1 cellular context compared by ENCODE assay signal in genomic region chr15:53034767-53035245, GRCh38.
A peak's percentile ranks its signal among the peaks of the same experiment; 100 is the strongest.
TF ChIP-seq lines count a peak whose summit lies in the region.

No MANE protein-coding gene starts in this region.

TF ChIP-seq in HepG2, 621 proteins besides CTCF, POLR2A, EP300 and RAD21 (continued from another document and continues in another):
- TF ChIP-seq HOXA9 (CRISPR knock-in tag; IDR thresholded peaks at IDR 0.05; ENCODE audit: borderline replicate concordance) (no peak), HIC2 (CRISPR knock-in tag; IDR thresholded peaks at IDR 0.05; ENCODE audit: low read depth) (peak; percentile 67; the same call in 1 of the 2 replicates), FOXP4 (CRISPR knock-in tag; IDR thresholded peaks at IDR 0.05) (peak; percentile 77), RORA (CRISPR knock-in tag; IDR thresholded peaks at IDR 0.05) (no peak), ZBTB33 (CRISPR knock-in tag; IDR thresholded peaks at IDR 0.05) (no peak), ZNF577 (CRISPR knock-in tag; IDR thresholded peaks at IDR 0.05; ENCODE audit: borderline replicate concordance, low read depth) (no peak), NR2F1 (CRISPR knock-in tag; IDR thresholded peaks at IDR 0.05) (peak; percentile 38 to 78; a peak in 3 of 4 replicates), JUN (CRISPR knock-in tag; IDR thresholded peaks at IDR 0.05) (no peak), ZEB1 (IDR thresholded peaks at IDR 0.05; ENCODE audit: insufficient replicate concordance, low read depth) (no peak), GFI1 (CRISPR knock-in tag; IDR thresholded peaks at IDR 0.05; ENCODE audit: borderline replicate concordance) (peak; percentile 48; the same call in 1 of the 2 replicates), HOMEZ (CRISPR knock-in tag; IDR thresholded peaks at IDR 0.05; ENCODE audit: low read depth) (peak; percentile 96), KAT2B (IDR thresholded peaks at IDR 0.05; ENCODE audit: borderline replicate concordance, low read depth, low read length) (0 out of 2 replicates have a peak, but pooled peaks have one; percentile 5), ZNF362 (CRISPR knock-in tag; IDR thresholded peaks at IDR 0.05; ENCODE audit: borderline replicate concordance) (no peak), NFIC (IDR thresholded peaks at IDR 0.05; ENCODE audit: low read length) (peak; percentile 71; the same call in 1 of the 2 replicates), TBX3 (IDR thresholded peaks at IDR 0.05; ENCODE audit: borderline replicate concordance) (peak; percentile 13; the same call in 1 of the 2 replicates), TEAD2 (CRISPR knock-in tag; IDR thresholded peaks at IDR 0.05) (no peak), SNRNP70 (IDR thresholded peaks at IDR 0.05; ENCODE audit: low read depth, low read length) (no peak), ZSCAN31 (CRISPR knock-in tag; IDR thresholded peaks at IDR 0.05; ENCODE audit: low read depth) (0 out of 2 replicates have a peak, but pooled peaks have one; percentile 51), ZNF772 (CRISPR knock-in tag; IDR thresholded peaks at IDR 0.05) (no peak), SRSF9 (IDR thresholded peaks at IDR 0.05; ENCODE audit: borderline replicate concordance, insufficient read depth, low read depth, low read length, poor library complexity, severe bottlenecking) (no peak), ZNF775 (CRISPR knock-in tag; IDR thresholded peaks at IDR 0.05; ENCODE audit: borderline replicate concordance) (no peak), ZBTB14 (CRISPR knock-in tag; IDR thresholded peaks at IDR 0.05) (no peak), SOX6 (IDR thresholded peaks at IDR 0.05) (no peak), SOX6 (CRISPR knock-in tag; IDR thresholded peaks at IDR 0.05) (peak; percentile 95), ZNF546 (CRISPR knock-in tag; conservative IDR thresholded peaks at IDR 0.05) (no peak), BRF2 (CRISPR knock-in tag; IDR thresholded peaks at IDR 0.05) (no peak), MYC (CRISPR knock-in tag; IDR thresholded peaks at IDR 0.05; ENCODE audit: borderline replicate concordance) (peak; percentile 56; the same call in 1 of the 2 replicates), ZNF891 (CRISPR knock-in tag; IDR thresholded peaks at IDR 0.05) (no peak), KMT2B (CRISPR knock-in tag; IDR thresholded peaks at IDR 0.05) (0 out of 2 replicates have a peak, but pooled peaks have one; percentile 29), KDM4B (CRISPR knock-in tag; IDR thresholded peaks at IDR 0.05) (0 out of 2 replicates have a peak, but pooled peaks have one; percentile 48), ATRX (CRISPR knock-in tag; IDR thresholded peaks at IDR 0.05; ENCODE audit: borderline replicate concordance) (no peak), HHEX (CRISPR knock-in tag; IDR thresholded peaks at IDR 0.05) (no peak), SKI (IDR thresholded peaks at IDR 0.05; ENCODE audit: partially characterized antibody) (peak; percentile 69), TCF7 (IDR thresholded peaks at IDR 0.05; ENCODE audit: low read depth) (peak; percentile 67), GABPA (IDR thresholded peaks at IDR 0.05; ENCODE audit: low read depth, low read length) (no peak), GABPA (CRISPR knock-in tag; IDR thresholded peaks at IDR 0.05; ENCODE audit: low read depth) (no peak), POLR2AphosphoS2 (IDR thresholded peaks at IDR 0.05; ENCODE audit: low read depth, low read length) (no peak), PAX8 (CRISPR knock-in tag; IDR thresholded peaks at IDR 0.05; ENCODE audit: borderline replicate concordance) (no peak), ZNF503 (CRISPR knock-in tag; IDR thresholded peaks at IDR 0.05) (peak; percentile 74; the same call in 1 of the 2 replicates), ZNF780A (CRISPR knock-in tag; IDR thresholded peaks at IDR 0.05) (no peak), NCOA2 (CRISPR knock-in tag; IDR thresholded peaks at IDR 0.05) (peak; percentile 85), ZFP41 (CRISPR knock-in tag; IDR thresholded peaks at IDR 0.05; ENCODE audit: borderline replicate concordance) (no peak), ZNF282 (IDR thresholded peaks at IDR 0.05; ENCODE audit: partially characterized antibody) (no peak), CBFB (CRISPR knock-in tag; IDR thresholded peaks at IDR 0.05) (0 out of 2 replicates have a peak, but pooled peaks have one; percentile 23), HNRNPL (IDR thresholded peaks at IDR 0.05; ENCODE audit: low read depth, low read length) (no peak), ZNF614 (CRISPR knock-in tag; IDR thresholded peaks at IDR 0.05; ENCODE audit: borderline replicate concordance) (peak; percentile 67; the same call in 1 of the 2 replicates), ELF3 (CRISPR knock-in tag; IDR thresholded peaks at IDR 0.05) (peak; percentile 53; the same call in 1 of the 2 replicates), ELF4 (CRISPR knock-in tag; IDR thresholded peaks at IDR 0.05; ENCODE audit: borderline replicate concordance) (no peak), HMG20A (CRISPR knock-in tag; IDR thresholded peaks at IDR 0.05; ENCODE audit: borderline replicate concordance) (peak; percentile 85), ONECUT2 (CRISPR knock-in tag; IDR thresholded peaks at IDR 0.05) (0 out of 2 replicates have a peak, but pooled peaks have one; percentile 51), ZNF225 (CRISPR knock-in tag; IDR thresholded peaks at IDR 0.05) (no peak), RELA (CRISPR knock-in tag; IDR thresholded peaks at IDR 0.05) (no peak), ZNF550 (CRISPR knock-in tag; IDR thresholded peaks at IDR 0.05; ENCODE audit: borderline replicate concordance) (no peak), REL (CRISPR knock-in tag; conservative IDR thresholded peaks at IDR 0.05) (no peak), JUNB (CRISPR knock-in tag; IDR thresholded peaks at IDR 0.05; ENCODE audit: borderline replicate concordance) (no peak), ZNF468 (CRISPR knock-in tag; IDR thresholded peaks at IDR 0.05) (no peak), SIX1 (CRISPR knock-in tag; IDR thresholded peaks at IDR 0.05; ENCODE audit: borderline replicate concordance) (0 out of 2 replicates have a peak, but pooled peaks have one; percentile 56), TMF1 (CRISPR knock-in tag; IDR thresholded peaks at IDR 0.05; ENCODE audit: low read depth) (no peak), ZNF792 (CRISPR knock-in tag; IDR thresholded peaks at IDR 0.05) (peak; percentile 57; the same call in 1 of the 2 replicates), ZNF552 (CRISPR knock-in tag; IDR thresholded peaks at IDR 0.05; ENCODE audit: borderline replicate concordance) (no peak), ZFP36L1 (CRISPR knock-in tag; IDR thresholded peaks at IDR 0.05) (no peak), ZNF292 (CRISPR knock-in tag; IDR thresholded peaks at IDR 0.05; ENCODE audit: borderline replicate concordance, low read depth) (peak; percentile 94; the same call in 1 of the 2 replicates), RFX5 (IDR thresholded peaks at IDR 0.05; ENCODE audit: low read depth, low read length) (no peak), ZNF335 (CRISPR knock-in tag; IDR thresholded peaks at IDR 0.05) (no peak), KDM6A (CRISPR knock-in tag; IDR thresholded peaks at IDR 0.05; ENCODE audit: low read depth) (peak; percentile 74), NR3C1 (CRISPR knock-in tag; IDR thresholded peaks at IDR 0.05) (no peak), TRIM24 (CRISPR knock-in tag; IDR thresholded peaks at IDR 0.05) (no peak), RNF2 (conservative IDR thresholded peaks at IDR 0.05; ENCODE audit: low read depth) (no peak), ZBTB20 (CRISPR knock-in tag; IDR thresholded peaks at IDR 0.05; ENCODE audit: borderline replicate concordance, low read depth) (peak; percentile 30; the same call in 1 of the 2 replicates)
